Comparison of ENCODE assay signal across 21 cellular contexts in the genomic region with DNA sequence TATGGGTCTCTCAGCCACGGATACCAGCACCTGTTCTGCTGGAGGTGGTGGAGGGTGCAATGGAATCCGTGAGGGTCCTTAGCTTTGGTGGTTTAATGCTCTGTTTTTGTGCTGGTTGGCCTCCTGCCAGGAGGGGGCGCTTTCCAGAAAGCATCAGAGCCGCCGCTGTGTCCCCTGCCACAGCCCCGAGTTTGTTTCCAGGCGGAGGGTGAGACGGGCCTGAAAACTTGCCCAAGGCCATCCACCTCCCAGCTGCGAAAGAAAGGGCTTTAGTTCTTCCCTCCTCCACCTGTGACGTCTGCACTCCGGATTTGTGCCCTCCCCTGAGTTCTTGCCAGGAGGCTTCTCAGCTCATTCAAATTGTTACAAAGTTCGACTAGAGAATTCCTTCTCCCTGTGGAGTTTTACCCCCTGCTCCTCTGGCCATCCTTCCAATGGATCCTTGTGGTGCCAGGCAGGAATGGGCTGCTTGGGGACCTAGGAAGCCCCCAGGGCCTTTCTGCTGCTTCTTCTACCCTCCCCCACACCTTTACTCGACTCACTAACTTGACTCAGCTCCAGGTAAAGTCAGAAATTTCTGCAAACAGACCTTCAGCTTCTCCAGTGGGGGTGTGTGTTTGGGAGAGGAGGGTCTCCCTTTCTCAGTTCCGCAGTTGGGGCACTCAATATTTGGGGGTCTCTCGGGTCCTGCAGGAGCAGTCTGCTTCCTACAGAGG.
A peak's percentile ranks its signal among the peaks of the same experiment; 100 is the strongest.
DNase-seq lines count a peak whose midpoint lies in the region; ATAC-seq and TF ChIP-seq lines count a peak whose summit lies in the region.
"Had no signal": no experiment of that assay in that cellular context is flagged by ENCODE, and none has a peak within 500 bp of the region (broad histone marks: within the 10 kb centered on the region; RNA-seq: fewer than 3 reads in every experiment).

No MANE protein-coding gene starts in this region.

- no peak overlapping the region for H2AFZ ChIP-seq in smooth muscle cell (ENCODE audit: low read depth)

- no peak overlapping the region for H3K4me3 Mint-ChIP-seq in T-helper 2 cell treated with Interferon-gamma antibody and Interleukin-4, amounts not matched to agents 5 μg/mL and 100 μg/mL, for 36 hours
- H3K4me3 Mint-ChIP-seq: activated CD4-positive, alpha-beta T cell treated with anti-CD3 and anti-CD28 coated beads, Interleukin-2, amount 10 ng/mL, durations not matched to agents 7 days and 5 days; activated T-cell treated with anti-CD3 and anti-CD28 coated beads, Interleukin-2, amount 50 U/mL, for 72 hours; CD8-positive, alpha-beta memory T cell; natural killer cell; T-helper 17 cell had no signal

- no peaks in the 10 kb centered on the region for H3K9me3 ChIP-seq in smooth muscle cell (replicated peaks; ENCODE audit: low read depth)
- H3K9me3 ChIP-seq in effector memory CD4-positive, alpha-beta T cell (ENCODE audit: control insufficient read depth, low read length), result no peaks in the 10 kb centered on the region
- H3K9me3 ChIP-seq: Peyer's patch, right atrium auricular region, upper lobe of right lung had no signal

- H3K4me1 Mint-ChIP-seq in T-helper 2 cell treated with Interferon-gamma antibody and Interleukin-4, amounts not matched to agents 5 μg/mL and 100 μg/mL, for 36 hours (ENCODE audit: low read depth), result no peaks in the 10 kb centered on the region
- H3K4me1 Mint-ChIP-seq: activated CD4-positive, alpha-beta T cell treated with anti-CD3 and anti-CD28 coated beads, Interleukin-2, amount 10 ng/mL, durations not matched to agents 7 days and 5 days; CD8-positive, alpha-beta memory T cell; natural killer cell; T-helper 17 cell had no signal

- TF ChIP-seq CTCF in smooth muscle cell (IDR thresholded peaks at IDR 0.05; ENCODE audit: borderline replicate concordance, insufficient read depth, poor library complexity, severe bottlenecking), result peak; percentile 14

- peak; percentile 53 for ATAC-seq in esophagus mucosa
- no peak for ATAC-seq in GM21723 (IDR thresholded peaks at IDR 0.05; ENCODE audit: unreplicated experiment)
- ATAC-seq: activated T-cell treated with anti-CD3 and anti-CD28 coated beads, Interleukin-2, amount 50 U/mL, for 72 hours; natural killer cell; T-helper 17 cell; upper lobe of right lung had no signal

- H3K79me2 ChIP-seq in smooth muscle cell (ENCODE audit: low read depth), result no peaks in the 10 kb centered on the region

- H3K27me3 ChIP-seq in smooth muscle cell (ENCODE audit: low read depth), result no peaks in the 10 kb centered on the region
- H3K27me3 ChIP-seq in effector memory CD4-positive, alpha-beta T cell (replicated peaks; ENCODE audit: control insufficient read depth, insufficient read depth, low read length, poor library complexity, severe bottlenecking), result no peaks in the 10 kb centered on the region
- H3K27me3 ChIP-seq: Peyer's patch, right atrium auricular region, upper lobe of right lung had no signal

- H3K9ac ChIP-seq in smooth muscle cell (ENCODE audit: low read depth), result no peak overlapping the region

- no peaks in the 10 kb centered on the region for H3K36me3 Mint-ChIP-seq in T-helper 2 cell treated with Interferon-gamma antibody and Interleukin-4, amounts not matched to agents 5 μg/mL and 100 μg/mL, for 36 hours (ENCODE audit: low read depth)
- H3K36me3 Mint-ChIP-seq: CD8-positive, alpha-beta memory T cell; natural killer cell had no signal

- H3K27ac Mint-ChIP-seq in T-helper 2 cell treated with Interferon-gamma antibody and Interleukin-4, amounts not matched to agents 5 μg/mL and 100 μg/mL, for 36 hours, result no peak overlapping the region
- H3K27ac Mint-ChIP-seq: activated CD4-positive, alpha-beta T cell treated with anti-CD3 and anti-CD28 coated beads, Interleukin-2, amount 10 ng/mL, durations not matched to agents 7 days and 5 days; activated T-cell treated with anti-CD3 and anti-CD28 coated beads, Interleukin-2, amount 50 U/mL, for 72 hours; natural killer cell; T-helper 17 cell had no signal

- no peaks in the 10 kb centered on the region for H4K20me1 ChIP-seq in smooth muscle cell (ENCODE audit: low read depth)

- H3F3A ChIP-seq in smooth muscle cell (ENCODE audit: low read depth), result no peaks in the 10 kb centered on the region

- 87% methylated on average over 15 of the region's 15 CpGs for WGBS in smooth muscle cell (ENCODE audit: low lambda C conversion rate)

- no peaks in the 10 kb centered on the region for H3K36me3 ChIP-seq in smooth muscle cell (ENCODE audit: low read depth)
- H3K36me3 ChIP-seq in effector memory CD4-positive, alpha-beta T cell (ENCODE audit: control insufficient read depth, insufficient read depth, low read length), result no peaks in the 10 kb centered on the region
- H3K36me3 ChIP-seq: Peyer's patch, right atrium auricular region, upper lobe of right lung had no signal

- H3K9me3 Mint-ChIP-seq in T-helper 2 cell treated with Interferon-gamma antibody and Interleukin-4, amounts not matched to agents 5 μg/mL and 100 μg/mL, for 36 hours, result peaks cover 4% of the 10 kb centered on the region
- H3K9me3 Mint-ChIP-seq: activated CD4-positive, alpha-beta T cell treated with anti-CD3 and anti-CD28 coated beads, Interleukin-2, amount 10 ng/mL, durations not matched to agents 7 days and 5 days had no signal

- no peak overlapping the region for H3K4me2 ChIP-seq in smooth muscle cell

- no peaks in the 10 kb centered on the region for H3K4me1 ChIP-seq in smooth muscle cell (ENCODE audit: low read depth)
- H3K4me1 ChIP-seq in effector memory CD4-positive, alpha-beta T cell (ENCODE audit: control insufficient read depth, insufficient read depth, low read length, poor library complexity, severe bottlenecking), result no peaks in the 10 kb centered on the region
- H3K4me1 ChIP-seq: Peyer's patch, right atrium auricular region, upper lobe of right lung had no signal

- no peaks in the 10 kb centered on the region for H3K27me3 Mint-ChIP-seq in T-helper 2 cell treated with Interferon-gamma antibody and Interleukin-4, amounts not matched to agents 5 μg/mL and 100 μg/mL, for 36 hours (ENCODE audit: low read depth)
- H3K27me3 Mint-ChIP-seq: activated CD4-positive, alpha-beta T cell treated with anti-CD3 and anti-CD28 coated beads, Interleukin-2, amount 10 ng/mL, durations not matched to agents 7 days and 5 days; CD8-positive, alpha-beta memory T cell; T-helper 17 cell had no signal

- H3K4me3 ChIP-seq in smooth muscle cell, result no peak overlapping the region
- no peak overlapping the region for H3K4me3 ChIP-seq in effector memory CD4-positive, alpha-beta T cell (ENCODE audit: insufficient read depth, low read depth, low read length, poor library complexity, severe bottlenecking)
- H3K4me3 ChIP-seq: Peyer's patch, right atrium auricular region, upper lobe of right lung had no signal

- DNase-seq in NCI-H2171 treated with DMSO at 0.1 percent for 48 hours (lab: John Stamatoyannopoulos, UW) (peak; percentile 70), NCI-H2171 (lab: John Stamatoyannopoulos, UW) (no peak), RPMI8226 (peak; percentile 9), smooth muscle cell (lab: John Stamatoyannopoulos, UW; ENCODE audit: unreplicated experiment) (no peak)
- no peak for DNase-seq in T-helper 2 cell treated with Interferon-gamma antibody and Interleukin-4, amounts not matched to agents 5 μg/mL and 100 μg/mL, for 36 hours (ENCODE audit: low spot score)
- DNase-seq in effector memory CD4-positive, alpha-beta T cell, result no peak
- DNase-seq: 8988T; activated CD4-positive, alpha-beta T cell treated with anti-CD3 and anti-CD28 coated beads, Interleukin-2, amount 10 ng/mL, durations not matched to agents 7 days and 5 days; activated T-cell treated with anti-CD3 and anti-CD28 coated beads, Interleukin-2, amount 50 U/mL, for 72 hours; CD8-positive, alpha-beta memory T cell; GF-D8; GOT3; natural killer cell; NCI-H1417 treated with DMSO at 0.1 percent for 48 hours; Peyer's patch; stimulated activated CD4-positive, alpha-beta T cell treated with anti-CD3 and anti-CD28 coated beads, Interleukin-4, amount 100 ng/mL, for 24 hours; T-helper 17 cell; upper lobe of right lung had no signal

- no peak overlapping the region for H3K27ac ChIP-seq in smooth muscle cell (ENCODE audit: low read depth)
- no peak overlapping the region for H3K27ac ChIP-seq in effector memory CD4-positive, alpha-beta T cell (ENCODE audit: insufficient read depth, low read length, poor library complexity, severe bottlenecking)
- H3K27ac ChIP-seq: Peyer's patch, right atrium auricular region, upper lobe of right lung had no signal

Comparison
In these comparisons a context has a peak if more than half of its experiments do, and no peak if none do; other contexts are left out.
1. DNase-seq: peak in NCI-H2171 treated with DMSO at 0.1 percent for 48 hours (single experiment) and RPMI8226 (single experiment); none in NCI-H2171 (single experiment), smooth muscle cell (single experiment), T-helper 2 cell treated with Interferon-gamma antibody and Interleukin-4, amounts not matched to agents 5 μg/mL and 100 μg/mL, for 36 hours (single experiment) and effector memory CD4-positive, alpha-beta T cell (0 of 3).